In genomic region chr21:37145635-37146111, GRCh38 we compare ENCODE assay signal across 11 cellular contexts.
DNase-seq lines count a peak whose midpoint lies in the region; ATAC-seq and TF ChIP-seq lines count a peak whose summit lies in the region.
"Had no signal": no experiment of that assay in that cellular context is flagged by ENCODE, and none has a peak within 500 bp of the region (broad histone marks: within the 10 kb centered on the region; RNA-seq: fewer than 3 reads in every experiment).

No MANE protein-coding gene starts in this region.

- CTCF ChIA-PET in activated CD8-positive, alpha-beta T cell treated with anti-CD3 and anti-CD28 coated beads for 36 hours (lab: Charles Lee): no interaction called here

- no peak for ATAC-seq in naive thymus-derived CD8-positive, alpha-beta T cell
- no peak for ATAC-seq in activated CD8-positive, alpha-beta T cell treated with anti-CD3 and anti-CD28 coated beads for 36 hours

- DNase-seq in H4 (ENCODE audit: low spot score) (peak; percentile 28), NCI-H2107 treated with DMSO at 0.1 percent for 48 hours (lab: John Stamatoyannopoulos, UW; ENCODE audit: unreplicated experiment) (peak; percentile 87), nephron progenitor cell (no peak), amniotic stem cell (lab: John Stamatoyannopoulos, UW) (no peak)
- DNase-seq in naive thymus-derived CD8-positive, alpha-beta T cell: no peak
- DNase-seq in activated CD8-positive, alpha-beta T cell treated with anti-CD3 and anti-CD28 coated beads for 36 hours: no peak
- DNase-seq: effector CD8-positive, alpha-beta T cell; NCI-H1092; retina had no signal

- peaks cover 29% of the 10 kb centered on the region for H3K4me1 Mint-ChIP-seq in brain
- peaks cover 9% of the 10 kb centered on the region for H3K4me1 Mint-ChIP-seq in nephron progenitor cell
- no peaks in the 10 kb centered on the region for H3K4me1 Mint-ChIP-seq in naive thymus-derived CD8-positive, alpha-beta T cell
- H3K4me1 Mint-ChIP-seq in activated CD8-positive, alpha-beta T cell treated with anti-CD3 and anti-CD28 coated beads for 36 hours (ENCODE audit: low read depth): peaks cover 10% of the 10 kb centered on the region
- H3K4me1 Mint-ChIP-seq: activated naive CD4-positive, alpha-beta T cell treated with anti-CD3 and anti-CD28 coated beads, Interleukin-2, amount 50 U/mL, for 24 hours had no signal

- intact Hi-C loops in activated CD8-positive, alpha-beta T cell treated with anti-CD3 and anti-CD28 coated beads for 36 hours (cut with micrococcal nuclease): no loop called here

- H3K36me3 Mint-ChIP-seq in brain (peaks cover 96% of the 10 kb centered on the region), nephron progenitor cell (ENCODE audit: low read depth) (peaks cover 91% of the 10 kb centered on the region)
- H3K36me3 Mint-ChIP-seq in naive thymus-derived CD8-positive, alpha-beta T cell: peaks cover 4 to 88% (median 46%) of the 10 kb centered on the region in 3 donors
- peaks cover 51% of the 10 kb centered on the region for H3K36me3 Mint-ChIP-seq in activated CD8-positive, alpha-beta T cell treated with anti-CD3 and anti-CD28 coated beads for 36 hours (ENCODE audit: low read depth)

- TF ChIP-seq CTCF in brain (conservative IDR thresholded peaks at IDR 0.05) (no peak), nephron progenitor cell (IDR thresholded peaks at IDR 0.05) (no peak)
- TF ChIP-seq CTCF in activated CD8-positive, alpha-beta T cell treated with anti-CD3 and anti-CD28 coated beads for 36 hours (IDR thresholded peaks at IDR 0.05): no peak

- H3K27me3 Mint-ChIP-seq in brain (no peaks in the 10 kb centered on the region), nephron progenitor cell (ENCODE audit: low read depth, poor library complexity) (no peaks in the 10 kb centered on the region)
- no peaks in the 10 kb centered on the region for H3K27me3 Mint-ChIP-seq in naive thymus-derived CD8-positive, alpha-beta T cell
- H3K27me3 Mint-ChIP-seq in activated CD8-positive, alpha-beta T cell treated with anti-CD3 and anti-CD28 coated beads for 36 hours: no peaks in the 10 kb centered on the region
- H3K27me3 Mint-ChIP-seq: activated naive CD4-positive, alpha-beta T cell treated with anti-CD3 and anti-CD28 coated beads, Interleukin-2, amount 50 U/mL, for 24 hours had no signal

- H3K9me3 Mint-ChIP-seq in brain (peaks cover 0 to 10% (median 0%) of the 10 kb centered on the region in 5 experiments), nephron progenitor cell (peaks cover 11% of the 10 kb centered on the region)
- peaks cover 0 to 2% (median 0%) of the 10 kb centered on the region in 9 donors for H3K9me3 Mint-ChIP-seq in naive thymus-derived CD8-positive, alpha-beta T cell
- H3K9me3 Mint-ChIP-seq in activated CD8-positive, alpha-beta T cell treated with anti-CD3 and anti-CD28 coated beads for 36 hours: no peaks in the 10 kb centered on the region
- H3K9me3 Mint-ChIP-seq: activated naive CD4-positive, alpha-beta T cell treated with anti-CD3 and anti-CD28 coated beads, Interleukin-2, amount 50 U/mL, for 24 hours had no signal

- POLR2A ChIA-PET in naive thymus-derived CD8-positive, alpha-beta T cell (lab: Charles Lee): no interaction called here
- POLR2A ChIA-PET in activated CD8-positive, alpha-beta T cell treated with anti-CD3 and anti-CD28 coated beads for 36 hours (lab: Charles Lee): interaction anchor here (1.0 to 1.4 kb wide), 2 partner anchors 13 to 180 kb away, joined by 3 read pairs; no protein-coding TSS in a partner anchor

- H3K4me3 Mint-ChIP-seq in brain (no peak overlapping the region), nephron progenitor cell (no peak overlapping the region)
- no peak overlapping the region for H3K4me3 Mint-ChIP-seq in naive thymus-derived CD8-positive, alpha-beta T cell
- no peak overlapping the region for H3K4me3 Mint-ChIP-seq in activated CD8-positive, alpha-beta T cell treated with anti-CD3 and anti-CD28 coated beads for 36 hours
- H3K4me3 Mint-ChIP-seq: activated naive CD4-positive, alpha-beta T cell treated with anti-CD3 and anti-CD28 coated beads, Interleukin-2, amount 50 U/mL, for 24 hours had no signal

- H3K27ac Mint-ChIP-seq in brain (peak overlapping the region in 3 of 5 experiments; percentile 56 to 91 (median 68)), nephron progenitor cell (peak overlapping the region; percentile 93)
- H3K27ac Mint-ChIP-seq in naive thymus-derived CD8-positive, alpha-beta T cell: peak overlapping the region in 4 of 10 donors; percentile 11 to 60 (median 38)
- H3K27ac Mint-ChIP-seq in activated CD8-positive, alpha-beta T cell treated with anti-CD3 and anti-CD28 coated beads for 36 hours: no peak overlapping the region
- H3K27ac Mint-ChIP-seq: activated naive CD4-positive, alpha-beta T cell treated with anti-CD3 and anti-CD28 coated beads, Interleukin-2, amount 50 U/mL, for 24 hours had no signal

Comparison
In these comparisons a context has a peak if more than half of its experiments do, and no peak if none do; other contexts are left out.
1. DNase-seq: peak in H4 (single experiment) and NCI-H2107 treated with DMSO at 0.1 percent for 48 hours (single experiment); none in nephron progenitor cell (single experiment), naive thymus-derived CD8-positive, alpha-beta T cell (0 of 10), activated CD8-positive, alpha-beta T cell treated with anti-CD3 and anti-CD28 coated beads for 36 hours (single experiment) and amniotic stem cell (single experiment).